1 cellular context compared by ENCODE assay signal in genomic region chr2:19990416-19990728, GRCh38.
TF ChIP-seq lines count a peak whose summit lies in the region.

No MANE protein-coding gene starts in this region.

TF ChIP-seq in K562, 482 proteins besides CTCF, POLR2A, EP300 and RAD21 (continued from another document):
- no peak for TF ChIP-seq ZBTB49 (CRISPR knock-in tag; IDR thresholded peaks at IDR 0.05; ENCODE audit: borderline replicate concordance)
- TF ChIP-seq FUS (optimal IDR thresholded peaks at IDR 0.05; ENCODE audit: low read depth, low read length), result no peak
